24 cellular contexts compared by ENCODE assay signal in genomic region chr9:121763561-121764370, GRCh38.
A peak's percentile ranks its signal among the peaks of the same experiment; 100 is the strongest.
DNase-seq lines count a peak whose midpoint lies in the region; ATAC-seq, FAIRE-seq and TF ChIP-seq lines count a peak whose summit lies in the region.
"Had no signal": no experiment of that assay in that cellular context is flagged by ENCODE, and none has a peak within 500 bp of the region (broad histone marks: within the 10 kb centered on the region; RNA-seq: fewer than 3 reads in every experiment).

No MANE protein-coding gene starts in this region.

- FAIRE-seq in kidney (lab: Jason Lieb, UNC): no peak
- FAIRE-seq: D721Med, frontal cortex had no signal

- H3K36me3 ChIP-seq in kidney (ENCODE audit: control insufficient read depth in 1 of 2, insufficient read depth in 2 of 2, low read length in 2 of 2) (peaks cover 36 to 76% of the 10 kb centered on the region in 2 donors), skeletal muscle tissue (ENCODE audit: control insufficient read depth in 3 of 3, insufficient read depth in 3 of 3, low read length in 3 of 3) (peaks cover 71 to 85% (median 85%) of the 10 kb centered on the region in 3 donors)

- H3K9me3 ChIP-seq in kidney (ENCODE audit: control insufficient read depth in 1 of 2, low read length in 2 of 2): no peaks in the 10 kb centered on the region
- H3K9me3 ChIP-seq in skeletal muscle tissue (ENCODE audit: control insufficient read depth in 3 of 3, low read length in 3 of 3): no peaks in the 10 kb centered on the region
- H3K9me3 ChIP-seq: prostate gland had no signal

- intact Hi-C loops in kidney (cut with DNase I): no loop called here

- H3K27me3 ChIP-seq in skeletal muscle tissue (ENCODE audit: control insufficient read depth in 3 of 3, insufficient read depth in 3 of 3, low read length in 3 of 3): no peaks in the 10 kb centered on the region
- H3K27me3 ChIP-seq: hepatocyte had no signal

- ATAC-seq in GM19467 (IDR thresholded peaks at IDR 0.05; ENCODE audit: unreplicated experiment): no peak
- ATAC-seq in HG02588 (IDR thresholded peaks at IDR 0.05; ENCODE audit: unreplicated experiment): no peak
- no peak for ATAC-seq in GM21515 (IDR thresholded peaks at IDR 0.05; ENCODE audit: unreplicated experiment)
- ATAC-seq: stimulated activated memory B cell treated with anti-CD40 and anti-IgM and Interleukin-4, amounts not matched to agents 10 μg/mL and 1 μg/mL and 100 μg/mL, for 72 hours had no signal

- in situ Hi-C loops in G401 (cut with HindIII; ENCODE audit: low sequenced_read_pairs): no loop called here

- H3K27ac ChIP-seq in RWPE1 (peak overlapping the region; percentile 51), kidney (ENCODE audit: low read depth in 2 of 2, low read length in 2 of 2) (peak overlapping the region in 1 of 2 donors; percentile 25), skeletal muscle tissue (ENCODE audit: low read depth, low read length) (no peak overlapping the region)
- H3K27ac ChIP-seq: SK-N-MC had no signal

- H3K4me1 ChIP-seq in kidney (ENCODE audit: control insufficient read depth in 1 of 2, insufficient read depth in 1 of 2, low read depth in 1 of 2, low read length in 2 of 2): peaks cover 16 to 19% of the 10 kb centered on the region in 2 donors
- H3K4me1 ChIP-seq in skeletal muscle tissue (ENCODE audit: control insufficient read depth in 3 of 3, insufficient read depth in 3 of 3, low read length in 3 of 3): peaks cover 13 to 27% (median 22%) of the 10 kb centered on the region in 3 donors
- H3K4me1 ChIP-seq: prostate gland had no signal

- DNase-seq in G401 (ENCODE audit: low spot score): peak; percentile 58
- DNase-seq in RWPE1 (ENCODE audit: low spot score): no peak
- DNase-seq in kidney: peak; percentile 68
- no peak for DNase-seq in T1000 (lab: John Stamatoyannopoulos, UW)
- DNase-seq: ACHN; activated CD4-positive, alpha-beta memory T cell treated with anti-CD3 and anti-CD28 coated beads, Interleukin-2, amount 10 ng/mL, durations not matched to agents 7 days and 5 days; activated CD8-positive, alpha-beta memory T cell treated with anti-CD3 and anti-CD28 coated beads, Interleukin-2, amount 50 U/mL, for 4 hours; activated naive CD4-positive, alpha-beta T cell; DND-41; KG1; NCI-H1417; NCI-H2029; NCI-H526; OCI-M1 had no signal

- TF ChIP-seq CTCF in RWPE1 (conservative IDR thresholded peaks at IDR 0.05; ENCODE audit: low read depth): no peak
- TF ChIP-seq CTCF in kidney (IDR thresholded peaks at IDR 0.05; ENCODE audit: borderline replicate concordance, extremely low read depth, insufficient read depth): no peak

- CTCF ChIA-PET in RWPE1 (lab: Yijun Ruan, JAX): interaction anchor here (0.5 to 0.9 kb wide), 3 partner anchors 19 to 228 kb away, joined by 3 to 6 read pairs (median 3); no protein-coding TSS in a partner anchor

- H3K4me3 ChIP-seq in kidney (ENCODE audit: low read length in 2 of 2) (no peak overlapping the region), skeletal muscle tissue (ENCODE audit: low read length in 3 of 3) (no peak overlapping the region)
- H3K4me3 ChIP-seq: hepatocyte, prostate gland, SK-N-MC had no signal

- no peak overlapping the region for H3K9ac ChIP-seq in kidney (ENCODE audit: low read length in 2 of 2)
- peak overlapping the region in 2 of 3 donors; percentile 23 to 64 for H3K9ac ChIP-seq in skeletal muscle tissue (ENCODE audit: low read depth in 1 of 3, low read length in 3 of 3)

- POLR2A ChIA-PET in RWPE1 (lab: Yijun Ruan, JAX; ENCODE audit: low non-redundant PET): no interaction called here

Comparison
In these comparisons a context has a peak if more than half of its experiments do, and no peak if none do; other contexts are left out.
1. DNase-seq: peak in G401 (single experiment) and kidney (single experiment); none in RWPE1 (single experiment) and T1000 (single experiment).
2. H3K9ac ChIP-seq: peak in skeletal muscle tissue (2 of 3); none in kidney (0 of 2).